ENCODE assay signal across 13 cellular contexts in genomic region chr10:29102636-29103035, GRCh38.
"Had no signal": no experiment of that assay in that cellular context is flagged by ENCODE, and none has a peak within 500 bp of the region (broad histone marks: within the 10 kb centered on the region; RNA-seq: fewer than 3 reads in every experiment).

No MANE protein-coding gene starts in this region.

- DNase-seq: activated CD4-positive, alpha-beta T cell treated with anti-CD3 and anti-CD28 coated beads, Interleukin-2, amount 50 U/mL, for 48 hours; activated effector memory CD4-positive, alpha-beta T cell treated with anti-CD3 and anti-CD28 coated beads, Interleukin-2, amount 50 U/mL, for 16 hours; activated T-cell treated with anti-CD3 and anti-CD28 coated beads, Interleukin-2, amount 50 U/mL, for 48 hours; adrenal gland; left ventricle myocardium inferior; mesendoderm; stimulated activated CD4-positive, alpha-beta T cell treated with anti-CD3 and anti-CD28 coated beads, Interleukin-2, amount 100 ng/mL, for 48 hours; T-helper 1 cell; WERI-Rb-1 had no signal

- H3K36me3 ChIP-seq: adrenal gland, esophagus muscularis mucosa, left ventricle myocardium inferior, tibial nerve, WERI-Rb-1 had no signal

- H3K4me1 ChIP-seq: esophagus muscularis mucosa, left ventricle myocardium inferior, tibial nerve had no signal

- ATAC-seq: stimulated activated memory B cell treated with anti-CD40 and anti-IgM and Interleukin-4, amounts not matched to agents 10 μg/mL and 1 μg/mL and 100 μg/mL, for 72 hours had no signal

- H3K4me3 ChIP-seq: adrenal gland, coronary artery, esophagus muscularis mucosa, left ventricle myocardium inferior, tibial nerve had no signal

- H3K27me3 ChIP-seq: adrenal gland, tibial nerve had no signal

- H3K9me3 ChIP-seq: adrenal gland, esophagus muscularis mucosa, left ventricle myocardium inferior had no signal

- H3K27ac ChIP-seq: adrenal gland, coronary artery, esophagus muscularis mucosa, left ventricle myocardium inferior, tibial nerve, WERI-Rb-1 had no signal
